8 cellular contexts compared by ENCODE assay signal in the genomic region with DNA sequence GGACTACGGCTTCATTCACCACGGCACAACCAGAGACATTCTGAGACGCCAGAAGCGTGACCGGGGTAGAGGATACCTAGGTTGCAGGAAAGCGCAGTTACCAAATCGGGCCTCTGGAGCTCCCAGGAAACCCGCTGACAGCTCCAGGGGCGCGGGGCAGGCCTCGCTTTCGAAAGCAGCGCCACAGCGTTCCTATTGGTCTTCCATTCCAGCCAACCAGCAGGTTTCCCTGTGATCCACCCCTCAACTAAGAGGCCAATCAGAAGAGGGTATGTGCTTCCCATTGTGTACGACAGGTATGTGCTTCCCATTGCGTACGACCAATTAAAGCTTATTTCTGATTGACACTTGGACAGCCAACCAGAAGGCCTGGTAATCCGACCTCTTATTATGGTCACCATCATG. TPM values are rescaled to one million over a fixed set of nuclear protein-coding genes. Genes with fewer than 3 reads are reported as not detected.
DNase-seq lines count a peak whose midpoint lies in the region; ATAC-seq and TF ChIP-seq lines count a peak whose summit lies in the region.

No MANE protein-coding gene starts in this region.

- peaks cover 9 to 10% of the 10 kb centered on the region in 2 donors for H3K4me1 Mint-ChIP-seq in natural killer cell

- no peaks in the 10 kb centered on the region for H3K4me1 ChIP-seq in colonic mucosa

- TF ChIP-seq CTCF in colonic mucosa (IDR thresholded peaks at IDR 0.05) (no peak), natural killer cell (IDR thresholded peaks at IDR 0.05) (no peak)

- no peak overlapping the region for H3K4me3 ChIP-seq in colonic mucosa

- H3K4me3 Mint-ChIP-seq in natural killer cell: peak overlapping the region; percentile 57

- no peaks in the 10 kb centered on the region for H3K27me3 ChIP-seq in colonic mucosa

- H3K9me3 Mint-ChIP-seq in natural killer cell: no peaks in the 10 kb centered on the region

- intact Hi-C loops in colonic mucosa (cut with DNase I): no loop called here
- intact Hi-C loops in natural killer cell (cut with micrococcal nuclease): no loop called here

- H3K27me3 Mint-ChIP-seq in natural killer cell (ENCODE audit: low read depth in 2 of 2): no peaks in the 10 kb centered on the region

- peak; percentile 19 for DNase-seq in colonic mucosa
- peak; percentile 14 for DNase-seq in natural killer cell
- no peak for DNase-seq in SIG-M5 (lab: John Stamatoyannopoulos, UW)
- no peak for DNase-seq in occipital lobe (lab: John Stamatoyannopoulos, UW)
- DNase-seq in DMS153 (lab: John Stamatoyannopoulos, UW): no peak

- no peak overlapping the region for H3K9ac ChIP-seq in colonic mucosa (ENCODE audit: low read depth in 2 of 2, low read length in 2 of 2)

- H3K27ac ChIP-seq in colonic mucosa: no peak overlapping the region

- H3K36me3 ChIP-seq in colonic mucosa: no peaks in the 10 kb centered on the region

- ATAC-seq in GM19025 (IDR thresholded peaks at IDR 0.05; ENCODE audit: low read depth, unreplicated experiment) (peak; percentile 91), HG03066 (IDR thresholded peaks at IDR 0.05; ENCODE audit: low read depth, unreplicated experiment) (peak; percentile 83), natural killer cell (peak; percentile 50 to 70 (median 65)), GM19455 (IDR thresholded peaks at IDR 0.05; ENCODE audit: unreplicated experiment) (no peak)

- H3K27ac Mint-ChIP-seq in natural killer cell: peak overlapping the region; percentile 71 to 75

- no peaks in the 10 kb centered on the region for H3K36me3 Mint-ChIP-seq in natural killer cell

- H3K9me3 ChIP-seq in colonic mucosa: no peaks in the 10 kb centered on the region

RNA-seq across cellular contexts. Expression of gene SNX12, which starts 14.9 kb away (rescaled TPM):
- total RNA-seq in colonic mucosa (10 to 100 TPM; 62.1 to 76.8 TPM), natural killer cell (10 to 100 TPM; 36.0 to 40.1 (median 38.6) TPM), occipital lobe (72.4 TPM)

RNA-seq across cellular contexts. Expression of gene FOXO4, which starts 42.4 kb away (rescaled TPM):
- total RNA-seq in colonic mucosa: 10 to 100 TPM; 23.4 to 47.4 TPM
- total RNA-seq in natural killer cell: 10 to 100 TPM; 47.3 to 57.2 (median 51.2) TPM
- 5.8 TPM for total RNA-seq in occipital lobe

RNA-seq across cellular contexts. Expression of gene CXorf65, which starts 53.3 kb away (rescaled TPM):
- not detected for total RNA-seq in colonic mucosa
- total RNA-seq in natural killer cell: 100 to 1,000 TPM in 1 of 3 donors, 10 to 100 TPM in 2; 55.8 to 117 (median 92.8) TPM
- not detected for total RNA-seq in occipital lobe

RNA-seq across cellular contexts. Expression of gene IL2RG, which starts 58.2 kb away (rescaled TPM):
- 10 to 100 TPM; 46.0 to 61.0 TPM for total RNA-seq in colonic mucosa
- 100 to 1,000 TPM; 506 to 577 (median 550) TPM for total RNA-seq in natural killer cell
- not detected for total RNA-seq in occipital lobe

Comparison
In these comparisons a context has a peak if more than half of its experiments do, and no peak if none do; other contexts are left out.
1. DNase-seq: peak in colonic mucosa (single experiment) and natural killer cell (single experiment); none in SIG-M5 (single experiment), occipital lobe (single experiment) and DMS153 (single experiment).
2. RNA of gene CXorf65, which starts 53.3 kb away (total RNA-seq): 55.8 to 117 TPM in natural killer cell; not detected in colonic mucosa and not detected in occipital lobe (single experiment); every median in the first group is over 10 times any median in the second.